1 cellular context compared by ENCODE assay signal in genomic region chr17:74852237-74853047, GRCh38.
TF ChIP-seq lines count a peak whose summit lies in the region.

No MANE protein-coding gene starts in this region.

TF ChIP-seq in WTC11, 78 proteins besides CTCF, POLR2A, EP300 and RAD21 (continued from another document):
- TF ChIP-seq ZNF138 (CRISPR knock-in tag; conservative IDR thresholded peaks at IDR 0.05) = peak; percentile 95
- peak; percentile 78; the same call in 1 of the 2 replicates for TF ChIP-seq E2F4 (CRISPR knock-in tag; IDR thresholded peaks at IDR 0.05; ENCODE audit: borderline replicate concordance, low read depth)
- TF ChIP-seq MXD4 (CRISPR knock-in tag; IDR thresholded peaks at IDR 0.05; ENCODE audit: borderline replicate concordance) = no peak
- peak; percentile 94 for TF ChIP-seq NFE2L1 (CRISPR knock-in tag; IDR thresholded peaks at IDR 0.05)
- 0 out of 2 replicates have a peak, but pooled peaks have one; percentile 30 for TF ChIP-seq SP1 (CRISPR knock-in tag; conservative IDR thresholded peaks at IDR 0.05)
- peak; percentile 88 for TF ChIP-seq CREM (CRISPR knock-in tag; IDR thresholded peaks at IDR 0.05)
- peak; percentile 50; the same call in 1 of the 2 replicates for TF ChIP-seq ZNF121 (CRISPR knock-in tag; IDR thresholded peaks at IDR 0.05)
- TF ChIP-seq ATF1 (CRISPR knock-in tag; IDR thresholded peaks at IDR 0.05) = peak; percentile 86; the same call in 1 of the 2 replicates
- TF ChIP-seq, protein P1, sequence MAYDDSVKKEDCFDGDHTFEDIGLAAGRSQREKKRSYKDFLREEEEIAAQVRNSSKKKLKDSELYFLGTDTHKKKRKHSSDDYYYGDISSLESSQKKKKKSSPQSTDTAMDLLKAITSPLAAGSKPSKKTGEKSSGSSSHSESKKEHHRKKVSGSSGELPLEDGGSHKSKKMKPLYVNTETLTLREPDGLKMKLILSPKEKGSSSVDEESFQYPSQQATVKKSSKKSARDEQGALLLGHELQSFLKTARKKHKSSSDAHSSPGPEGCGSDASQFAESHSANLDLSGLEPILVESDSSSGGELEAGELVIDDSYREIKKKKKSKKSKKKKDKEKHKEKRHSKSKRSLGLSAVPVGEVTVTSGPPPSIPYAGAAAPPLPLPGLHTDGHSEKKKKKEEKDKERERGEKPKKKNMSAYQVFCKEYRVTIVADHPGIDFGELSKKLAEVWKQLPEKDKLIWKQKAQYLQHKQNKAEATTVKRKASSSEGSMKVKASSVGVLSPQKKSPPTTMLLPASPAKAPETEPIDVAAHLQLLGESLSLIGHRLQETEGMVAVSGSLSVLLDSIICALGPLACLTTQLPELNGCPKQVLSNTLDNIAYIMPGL (CRISPR knock-in tag; IDR thresholded peaks at IDR 0.05) = peak; percentile 92
- peak; percentile 90 for TF ChIP-seq ETV6 (CRISPR knock-in tag; IDR thresholded peaks at IDR 0.05)
- TF ChIP-seq E2F5 (CRISPR knock-in tag; IDR thresholded peaks at IDR 0.05) = peak; percentile 97
- peak; percentile 96 for TF ChIP-seq ARID4B (CRISPR knock-in tag; IDR thresholded peaks at IDR 0.05; ENCODE audit: borderline replicate concordance)
- TF ChIP-seq USF1 (CRISPR knock-in tag; IDR thresholded peaks at IDR 0.05) = peak; percentile 81
- TF ChIP-seq KAT7 (CRISPR knock-in tag; IDR thresholded peaks at IDR 0.05; ENCODE audit: borderline replicate concordance) = peak; percentile 74
- TF ChIP-seq CREB1 (CRISPR knock-in tag; IDR thresholded peaks at IDR 0.05) = peak; percentile 92
- peak; percentile 74 for TF ChIP-seq ZNF317 (CRISPR knock-in tag; IDR thresholded peaks at IDR 0.05; ENCODE audit: borderline replicate concordance, low read depth)
- peak; percentile 96 for TF ChIP-seq ZNF219 (CRISPR knock-in tag; IDR thresholded peaks at IDR 0.05; ENCODE audit: borderline replicate concordance)
- peak; percentile 79 for TF ChIP-seq ZNF263 (CRISPR knock-in tag; IDR thresholded peaks at IDR 0.05; ENCODE audit: low read depth)
- TF ChIP-seq, protein P2, sequence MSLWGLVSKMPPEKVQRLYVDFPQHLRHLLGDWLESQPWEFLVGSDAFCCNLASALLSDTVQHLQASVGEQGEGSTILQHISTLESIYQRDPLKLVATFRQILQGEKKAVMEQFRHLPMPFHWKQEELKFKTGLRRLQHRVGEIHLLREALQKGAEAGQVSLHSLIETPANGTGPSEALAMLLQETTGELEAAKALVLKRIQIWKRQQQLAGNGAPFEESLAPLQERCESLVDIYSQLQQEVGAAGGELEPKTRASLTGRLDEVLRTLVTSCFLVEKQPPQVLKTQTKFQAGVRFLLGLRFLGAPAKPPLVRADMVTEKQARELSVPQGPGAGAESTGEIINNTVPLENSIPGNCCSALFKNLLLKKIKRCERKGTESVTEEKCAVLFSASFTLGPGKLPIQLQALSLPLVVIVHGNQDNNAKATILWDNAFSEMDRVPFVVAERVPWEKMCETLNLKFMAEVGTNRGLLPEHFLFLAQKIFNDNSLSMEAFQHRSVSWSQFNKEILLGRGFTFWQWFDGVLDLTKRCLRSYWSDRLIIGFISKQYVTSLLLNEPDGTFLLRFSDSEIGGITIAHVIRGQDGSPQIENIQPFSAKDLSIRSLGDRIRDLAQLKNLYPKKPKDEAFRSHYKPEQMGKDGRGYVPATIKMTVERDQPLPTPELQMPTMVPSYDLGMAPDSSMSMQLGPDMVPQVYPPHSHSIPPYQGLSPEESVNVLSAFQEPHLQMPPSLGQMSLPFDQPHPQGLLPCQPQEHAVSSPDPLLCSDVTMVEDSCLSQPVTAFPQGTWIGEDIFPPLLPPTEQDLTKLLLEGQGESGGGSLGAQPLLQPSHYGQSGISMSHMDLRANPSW (CRISPR knock-in tag; conservative IDR thresholded peaks at IDR 0.05; ENCODE audit: low read depth) = no peak
- TF ChIP-seq IRF1 (CRISPR knock-in tag; IDR thresholded peaks at IDR 0.05) = peak; percentile 95
- TF ChIP-seq, protein P3, sequence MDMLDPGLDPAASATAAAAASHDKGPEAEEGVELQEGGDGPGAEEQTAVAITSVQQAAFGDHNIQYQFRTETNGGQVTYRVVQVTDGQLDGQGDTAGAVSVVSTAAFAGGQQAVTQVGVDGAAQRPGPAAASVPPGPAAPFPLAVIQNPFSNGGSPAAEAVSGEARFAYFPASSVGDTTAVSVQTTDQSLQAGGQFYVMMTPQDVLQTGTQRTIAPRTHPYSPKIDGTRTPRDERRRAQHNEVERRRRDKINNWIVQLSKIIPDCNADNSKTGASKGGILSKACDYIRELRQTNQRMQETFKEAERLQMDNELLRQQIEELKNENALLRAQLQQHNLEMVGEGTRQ (CRISPR knock-in tag; IDR thresholded peaks at IDR 0.05) = peak; percentile 72
